Comparison of ENCODE assay signal across 8 cellular contexts in the genomic region with DNA sequence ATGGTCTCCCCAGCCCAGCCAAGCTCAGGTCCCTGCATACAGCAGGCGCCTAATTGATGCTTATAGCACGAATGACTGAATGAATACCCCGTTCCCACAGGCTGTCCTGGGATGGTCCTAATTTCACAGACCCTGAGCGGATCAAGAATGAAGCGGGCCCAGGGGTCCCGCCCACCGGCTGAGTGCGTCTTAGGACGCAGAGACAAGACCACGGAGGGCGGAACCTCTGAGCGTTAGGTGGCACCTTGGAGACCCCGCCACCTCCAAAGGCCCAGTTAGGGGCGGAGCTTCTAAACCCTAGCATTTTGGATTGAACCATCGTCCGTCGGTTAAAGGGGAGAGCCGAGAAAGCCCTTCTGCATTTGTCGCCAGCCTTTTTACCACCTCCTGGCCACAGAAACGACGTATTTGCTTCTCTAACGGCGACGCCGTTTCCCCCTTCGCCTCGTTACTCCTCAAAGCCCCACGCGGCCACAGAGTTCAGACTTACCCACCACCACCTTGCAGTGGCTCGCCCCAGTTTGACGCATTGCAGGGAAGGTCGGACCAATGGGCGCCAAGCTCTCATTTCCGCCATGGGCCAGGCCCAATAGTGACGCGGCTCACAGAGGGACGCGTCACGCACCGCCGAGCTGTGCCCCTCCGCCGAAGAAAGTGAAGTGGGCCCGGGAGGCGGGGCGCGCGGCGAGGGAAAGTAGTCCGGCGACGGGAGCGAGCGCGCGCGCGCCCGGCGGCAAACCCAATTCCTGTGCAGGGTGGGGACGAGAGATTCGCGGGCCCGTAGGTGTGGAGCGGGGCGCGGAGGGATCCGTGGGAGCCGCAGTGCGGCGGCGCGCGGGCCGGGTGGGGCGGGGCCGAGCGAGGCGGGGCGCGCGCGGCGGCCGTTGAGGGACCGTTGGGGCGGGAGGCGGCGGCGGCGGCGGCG. TPM values are rescaled to one million over a fixed set of nuclear protein-coding genes. Genes with fewer than 3 reads are reported as not detected.
DNase-seq lines count a peak whose midpoint lies in the region; ATAC-seq and TF ChIP-seq lines count a peak whose summit lies in the region.

No MANE protein-coding gene starts in this region.

- peaks cover under 1% of the 10 kb centered on the region; the same call in 1 of the 2 replicates for H3K36me3 Mint-ChIP-seq in WTC11

- peaks cover 8% of the 10 kb centered on the region for H3K9me3 ChIP-seq in AG04450 (ENCODE audit: control insufficient read depth, insufficient read depth, low read length)

- H3K27me3 Mint-ChIP-seq in WTC11 (ENCODE audit: low read depth): no peaks in the 10 kb centered on the region; the same call in 1 of the 2 replicates

- peak overlapping the region; percentile 100 for H3K27ac Mint-ChIP-seq in WTC11

- H3K4me3 Mint-ChIP-seq in WTC11: peak overlapping the region; percentile 88

- ATAC-seq in GM18873 (IDR thresholded peaks at IDR 0.05; ENCODE audit: low FRiP score, unreplicated experiment) (peak; percentile 90), HG03135 (IDR thresholded peaks at IDR 0.05; ENCODE audit: unreplicated experiment) (peak; percentile 65), WTC11 (peak; percentile 89)

- no peaks in the 10 kb centered on the region for H3K27me3 ChIP-seq in AG04450 (ENCODE audit: control insufficient read depth, insufficient read depth, low read length)

- peaks cover 27% of the 10 kb centered on the region for H3K4me1 Mint-ChIP-seq in WTC11

- H3K27ac ChIP-seq in AG04450 (ENCODE audit: low read depth, low read length): peak overlapping the region; percentile 99

- CTCF ChIA-PET in AG04450 (lab: Charles Lee): interaction anchor here (1.0 to 4.2 kb wide), 2 partner anchors 58 to 61 kb away, joined by 8 to 17 read pairs; partner anchors contain the start of gene DACT3
- CTCF ChIA-PET in WTC11 (lab: Charles Lee): interaction anchor here (0.6 to 6.1 kb wide), 23 partner anchors 10 to 784 kb away, joined by 3 to 53 read pairs (median 5); partner anchors contain the start of genes CCDC8, CCDC9, DACT3 and PPP5C

- TF ChIP-seq CTCF in AG04450 (IDR thresholded peaks at IDR 0.05; ENCODE audit: low read depth, low read length): no peak
- no peak for TF ChIP-seq CTCF in WTC11 (IDR thresholded peaks at IDR 0.05)
- TF ChIP-seq CTCF in cardiac fibroblast (IDR thresholded peaks at IDR 0.05; ENCODE audit: low read depth, low read length): no peak

- peak; percentile 97 for DNase-seq in AG04450 (ENCODE audit: low read depth, low spot score)
- peak; percentile 96 for DNase-seq in NCI-H2196 (lab: John Stamatoyannopoulos, UW; ENCODE audit: unreplicated experiment)
- peak; percentile 96 for DNase-seq in WTC11 (ENCODE audit: low spot score)
- peak; percentile 99 for DNase-seq in cardiac fibroblast (ENCODE audit: low read depth in 2 of 2)
- DNase-seq in inferior parietal cortex (ENCODE audit: extremely low spot score): peak; percentile 97
- peak; percentile 96 for DNase-seq in smooth muscle cell of the brain vasculature (ENCODE audit: low read depth, low spot score)

- POLR2A ChIA-PET in AG04450 (lab: Yijun Ruan, JAX): interaction anchor here (0.5 to 1.3 kb wide), 15 partner anchors 11 to 934 kb away, joined by 3 to 11 read pairs (median 3); partner anchors contain the start of genes CCDC8 and DACT3
- POLR2A ChIA-PET in WTC11 (lab: Charles Lee): interaction anchor here (0.5 to 1.3 kb wide), 16 partner anchors 10 to 340 kb away, joined by 3 to 9 read pairs (median 4); no protein-coding TSS in a partner anchor

- H3K9me3 Mint-ChIP-seq in WTC11: peaks cover 11% of the 10 kb centered on the region

- H3K4me3 ChIP-seq in AG04450 (ENCODE audit: low read depth, low read length) (peak overlapping the region; percentile 94), cardiac fibroblast (replicated peaks in 1 of 2; ENCODE audit: low read depth in 2 of 2, low read length in 2 of 2) (peak overlapping the region; percentile 98 to 99)

TF ChIP-seq in WTC11, 78 proteins besides CTCF, POLR2A, EP300 and RAD21 (continues in another document):
- TF ChIP-seq JAZF1 (CRISPR knock-in tag; IDR thresholded peaks at IDR 0.05) (no peak), ZNF219 (CRISPR knock-in tag; IDR thresholded peaks at IDR 0.05; ENCODE audit: borderline replicate concordance) (no peak), SMAD4 (CRISPR knock-in tag; IDR thresholded peaks at IDR 0.05) (no peak), HMGA2 (CRISPR knock-in tag; IDR thresholded peaks at IDR 0.05) (peak; percentile 4; the same call in 1 of the 2 replicates), AR (CRISPR knock-in tag; IDR thresholded peaks at IDR 0.05) (no peak), ESRRA (CRISPR knock-in tag; IDR thresholded peaks at IDR 0.05; ENCODE audit: borderline replicate concordance) (no peak)
- TF ChIP-seq, protein P1, sequence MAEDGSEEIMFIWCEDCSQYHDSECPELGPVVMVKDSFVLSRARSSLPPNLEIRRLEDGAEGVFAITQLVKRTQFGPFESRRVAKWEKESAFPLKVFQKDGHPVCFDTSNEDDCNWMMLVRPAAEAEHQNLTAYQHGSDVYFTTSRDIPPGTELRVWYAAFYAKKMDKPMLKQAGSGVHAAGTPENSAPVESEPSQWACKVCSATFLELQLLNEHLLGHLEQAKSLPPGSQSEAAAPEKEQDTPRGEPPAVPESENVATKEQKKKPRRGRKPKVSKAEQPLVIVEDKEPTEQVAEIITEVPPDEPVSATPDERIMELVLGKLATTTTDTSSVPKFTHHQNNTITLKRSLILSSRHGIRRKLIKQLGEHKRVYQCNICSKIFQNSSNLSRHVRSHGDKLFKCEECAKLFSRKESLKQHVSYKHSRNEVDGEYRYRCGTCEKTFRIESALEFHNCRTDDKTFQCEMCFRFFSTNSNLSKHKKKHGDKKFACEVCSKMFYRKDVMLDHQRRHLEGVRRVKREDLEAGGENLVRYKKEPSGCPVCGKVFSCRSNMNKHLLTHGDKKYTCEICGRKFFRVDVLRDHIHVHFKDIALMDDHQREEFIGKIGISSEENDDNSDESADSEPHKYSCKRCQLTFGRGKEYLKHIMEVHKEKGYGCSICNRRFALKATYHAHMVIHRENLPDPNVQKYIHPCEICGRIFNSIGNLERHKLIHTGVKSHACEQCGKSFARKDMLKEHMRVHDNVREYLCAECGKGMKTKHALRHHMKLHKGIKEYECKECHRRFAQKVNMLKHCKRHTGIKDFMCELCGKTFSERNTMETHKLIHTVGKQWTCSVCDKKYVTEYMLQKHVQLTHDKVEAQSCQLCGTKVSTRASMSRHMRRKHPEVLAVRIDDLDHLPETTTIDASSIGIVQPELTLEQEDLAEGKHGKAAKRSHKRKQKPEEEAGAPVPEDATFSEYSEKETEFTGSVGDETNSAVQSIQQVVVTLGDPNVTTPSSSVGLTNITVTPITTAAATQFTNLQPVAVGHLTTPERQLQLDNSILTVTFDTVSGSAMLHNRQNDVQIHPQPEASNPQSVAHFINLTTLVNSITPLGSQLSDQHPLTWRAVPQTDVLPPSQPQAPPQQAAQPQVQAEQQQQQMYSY (CRISPR knock-in tag; IDR thresholded peaks at IDR 0.05): no peak
- TF ChIP-seq, protein P2, sequence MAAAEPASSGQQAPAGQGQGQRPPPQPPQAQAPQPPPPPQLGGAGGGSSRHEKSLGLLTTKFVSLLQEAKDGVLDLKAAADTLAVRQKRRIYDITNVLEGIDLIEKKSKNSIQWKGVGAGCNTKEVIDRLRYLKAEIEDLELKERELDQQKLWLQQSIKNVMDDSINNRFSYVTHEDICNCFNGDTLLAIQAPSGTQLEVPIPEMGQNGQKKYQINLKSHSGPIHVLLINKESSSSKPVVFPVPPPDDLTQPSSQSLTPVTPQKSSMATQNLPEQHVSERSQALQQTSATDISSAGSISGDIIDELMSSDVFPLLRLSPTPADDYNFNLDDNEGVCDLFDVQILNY (CRISPR knock-in tag; IDR thresholded peaks at IDR 0.05): peak; percentile 92

RNA-seq across cellular contexts. Expression of gene CALM3, which starts 0.5 kb away (rescaled TPM):
- 547 and 744 TPM in 2 replicates for polyA plus RNA-seq in AG04450 (2011; rRNA removed)
- polyA minus RNA-seq in AG04450 (2011; rRNA and poly(A)+ RNA removed): 268 and 287 TPM in 2 replicates
- total RNA-seq in WTC11 (2021): 306 to 350 TPM (median 346 TPM) in 3 replicates

RNA-seq across cellular contexts. Expression of gene PTGIR, which starts 24.2 kb away (rescaled TPM):
- 2.4 and 4.2 TPM in 2 replicates for polyA plus RNA-seq in AG04450 (2011; rRNA removed)
- polyA minus RNA-seq in AG04450 (2011; rRNA and poly(A)+ RNA removed): 1.00 and 2.8 TPM in 2 replicates
- total RNA-seq in WTC11 (2021): 0.24 TPM in 1 of 3 replicates, not detected in the others

RNA-seq across cellular contexts. Expression of gene GNG8, which starts 35.3 kb away (rescaled TPM):
- polyA plus RNA-seq in AG04450 (2011; rRNA removed): not detected in 2 replicates
- polyA minus RNA-seq in AG04450 (2011; rRNA and poly(A)+ RNA removed): not detected in 2 replicates
- total RNA-seq in WTC11 (2021): not detected in 3 replicates

Comparison
In these comparisons a context has a peak if more than half of its experiments do, and no peak if none do; other contexts are left out.
1. Peak in every context shown above with its lines: DNase-seq, ATAC-seq, H3K4me3 ChIP-seq and H3K27ac ChIP-seq.